In genomic region chr3:184259878-184260570, GRCh38 we compare ENCODE assay signal across 8 cellular contexts. TPM values are rescaled to one million over a fixed set of nuclear protein-coding genes. Genes with fewer than 3 reads are reported as not detected.
DNase-seq lines count a peak whose midpoint lies in the region; ATAC-seq, FAIRE-seq and TF ChIP-seq lines count a peak whose summit lies in the region.

No MANE protein-coding gene starts in this region.

- H3K27me3 Mint-ChIP-seq in stimulated activated naive CD8-positive, alpha-beta T cell treated with anti-CD3 and anti-CD28 coated beads, Interleukin-15, amount 100 ng/mL, for 72 hours, result peaks cover 63% of the 10 kb centered on the region

- DNase-seq in AG04449 (ENCODE audit: low read depth, low spot score) (no peak), GM19240 (ENCODE audit: insufficient read length, low spot score) (peak; percentile 40), SK-N-SH (peak; percentile 78), bronchial epithelial cell (ENCODE audit: low read depth) (no peak), kidney epithelial cell (ENCODE audit: low read depth) (no peak)
- DNase-seq in stimulated activated naive CD8-positive, alpha-beta T cell treated with anti-CD3 and anti-CD28 coated beads, Interleukin-15, amount 100 ng/mL, for 72 hours, result peak; percentile 33 to 36

- H3K27ac Mint-ChIP-seq in stimulated activated naive CD8-positive, alpha-beta T cell treated with anti-CD3 and anti-CD28 coated beads, Interleukin-15, amount 100 ng/mL, for 72 hours, result no peak overlapping the region

- H3K9me3 ChIP-seq in SK-N-SH, result no peaks in the 10 kb centered on the region

- peaks cover 24% of the 10 kb centered on the region for H4K20me1 ChIP-seq in SK-N-SH (ENCODE audit: insufficient read depth)

- no peaks in the 10 kb centered on the region for H3K9me2 ChIP-seq in SK-N-SH

- CTCF ChIA-PET in AG04449 (lab: Yijun Ruan, JAX) (interaction anchor here (1.0 to 3.7 kb wide), 3 partner anchors 10 to 365 kb away, joined by 3 to 48 read pairs (median 3); partner anchors contain the start of gene EEF1AKMT4), SK-N-SH (lab: Yijun Ruan, JAX) (interaction anchor here (1.2 to 4.1 kb wide), 4 partner anchors 10 to 364 kb away, joined by 5 to 25 read pairs (median 8); partner anchors contain the start of gene EEF1AKMT4)

- FAIRE-seq in bronchial epithelial cell (lab: Jason Lieb, UNC), result no peak

- WGBS in SK-N-SH (ENCODE audit: low lambda C conversion rate), result 1% methylated on average over 6 of the region's 85 CpGs

- TF ChIP-seq EP300 in SK-N-SH (IDR thresholded peaks at IDR 0.05; ENCODE audit: borderline replicate concordance in 1 of 2, low read depth in 1 of 2, low read length in 1 of 2), result no peak

- POLR2A ChIA-PET in AG04449 (lab: Yijun Ruan, JAX), result interaction anchor here (0.8 to 1.5 kb wide), 2 partner anchors 24 to 75 kb away, joined by 3 to 5 read pairs; partner anchors contain the start of gene ABCF3
- POLR2A ChIA-PET in SK-N-SH (lab: Yijun Ruan, JAX), result interaction anchor here (1.4 kb wide), 1 partner anchor 102 kb away, joined by 3 read pairs; no protein-coding TSS in a partner anchor

- peaks cover 0 to 22% of the 10 kb centered on the region in 2 experiments; a peak in 1 of 4 replicates for H3K4me1 ChIP-seq in SK-N-SH (ENCODE audit: control insufficient read depth in 1 of 2, insufficient read depth in 2 of 2, low read depth in 1 of 2, low read length in 1 of 2)

- no peaks in the 10 kb centered on the region for H3K79me2 ChIP-seq in SK-N-SH (ENCODE audit: insufficient read depth)

- H3K4me3 Mint-ChIP-seq in stimulated activated naive CD8-positive, alpha-beta T cell treated with anti-CD3 and anti-CD28 coated beads, Interleukin-15, amount 100 ng/mL, for 72 hours, result peak overlapping the region; percentile 69 to 85

- H3K9me3 Mint-ChIP-seq in stimulated activated naive CD8-positive, alpha-beta T cell treated with anti-CD3 and anti-CD28 coated beads, Interleukin-15, amount 100 ng/mL, for 72 hours, result no peaks in the 10 kb centered on the region

- peaks cover 4% of the 10 kb centered on the region for H3F3A ChIP-seq in SK-N-SH (replicated peaks; ENCODE audit: insufficient read depth)

- H3K4me3 ChIP-seq in AG04449 (ENCODE audit: low read depth, low read length), result peak overlapping the region; percentile 57
- H3K4me3 ChIP-seq in SK-N-SH (ENCODE audit: low read depth in 2 of 2, low read length in 1 of 2), result peak overlapping the region; percentile 54 to 80
- H3K4me3 ChIP-seq in bronchial epithelial cell (ENCODE audit: low read depth, low read length), result peak overlapping the region; percentile 18
- H3K4me3 ChIP-seq in kidney epithelial cell (ENCODE audit: low read depth, low read length), result peak overlapping the region; percentile 3

- H3K36me3 ChIP-seq in SK-N-SH (replicated peaks in 1 of 2; ENCODE audit: control insufficient read depth in 1 of 2, insufficient read depth in 2 of 2, low read length in 1 of 2) (no peaks in the 10 kb centered on the region), bronchial epithelial cell (ENCODE audit: control insufficient read depth, insufficient read depth, low read length) (no peaks in the 10 kb centered on the region), kidney epithelial cell (ENCODE audit: control insufficient read depth, insufficient read depth, low read length) (no peaks in the 10 kb centered on the region)

- H3K27ac ChIP-seq in SK-N-SH (ENCODE audit: low read depth in 2 of 2, low read length in 1 of 2), result no peak overlapping the region

- no peaks in the 10 kb centered on the region for H3K27me3 ChIP-seq in SK-N-SH (ENCODE audit: insufficient read depth)
- no peaks in the 10 kb centered on the region for H3K27me3 ChIP-seq in bronchial epithelial cell (ENCODE audit: control insufficient read depth, insufficient read depth, low read length)
- H3K27me3 ChIP-seq in kidney epithelial cell (ENCODE audit: control insufficient read depth, insufficient read depth, low read length), result peaks cover 34% of the 10 kb centered on the region

- no peak for TF ChIP-seq RAD21 in SK-N-SH (IDR thresholded peaks at IDR 0.05; ENCODE audit: low read length)

- peak; percentile 50 for ATAC-seq in stimulated activated naive CD8-positive, alpha-beta T cell treated with anti-CD3 and anti-CD28 coated beads, Interleukin-15, amount 100 ng/mL, for 72 hours
- ATAC-seq in GM18511 (IDR thresholded peaks at IDR 0.05; ENCODE audit: unreplicated experiment), result no peak
- no peak for ATAC-seq in HG03442 (IDR thresholded peaks at IDR 0.05; ENCODE audit: unreplicated experiment)

- H3K4me2 ChIP-seq in SK-N-SH, result peak overlapping the region; percentile 95

- no peak overlapping the region for H2AFZ ChIP-seq in SK-N-SH (ENCODE audit: low read depth)

- no peak for TF ChIP-seq CTCF in AG04449 (IDR thresholded peaks at IDR 0.05; ENCODE audit: insufficient read depth, low read length, missing control alignments)
- no peak for TF ChIP-seq CTCF in SK-N-SH (IDR thresholded peaks at IDR 0.05)
- no peak for TF ChIP-seq CTCF in bronchial epithelial cell (IDR thresholded peaks at IDR 0.05; ENCODE audit: insufficient read depth, low read length, severe bottlenecking)
- no peak for TF ChIP-seq CTCF in kidney epithelial cell (IDR thresholded peaks at IDR 0.05; ENCODE audit: insufficient read depth, low read length, poor library complexity, severe bottlenecking)

- peaks cover 35% of the 10 kb centered on the region for H3K4me1 Mint-ChIP-seq in stimulated activated naive CD8-positive, alpha-beta T cell treated with anti-CD3 and anti-CD28 coated beads, Interleukin-15, amount 100 ng/mL, for 72 hours

- no peak overlapping the region for H3K9ac ChIP-seq in SK-N-SH

TF ChIP-seq in SK-N-SH, 30 proteins besides CTCF, POLR2A, EP300 and RAD21:
- no peak for TF ChIP-seq YY1 (IDR thresholded peaks at IDR 0.05; ENCODE audit: low read depth)
- TF ChIP-seq REST (IDR thresholded peaks at IDR 0.05; ENCODE audit: low read depth, low read length), result peak; percentile 92
- no peak for TF ChIP-seq SMC3 (IDR thresholded peaks at IDR 0.05; ENCODE audit: low read depth, low read length)
- TF ChIP-seq SIN3A (IDR thresholded peaks at IDR 0.05; ENCODE audit: borderline replicate concordance, low read depth, low read length), result peak; percentile 40; the same call in 1 of the 2 replicates
- 0 out of 2 replicates have a peak, but pooled peaks have one; percentile 23 for TF ChIP-seq MXI1 (IDR thresholded peaks at IDR 0.05; ENCODE audit: low read depth, low read length)
- no peak for TF ChIP-seq FOXJ3 (CRISPR knock-in tag; IDR thresholded peaks at IDR 0.05)
TF ChIP-seq in SK-N-SH: peak in this region for 3.

RNA-seq across cellular contexts. Expression of gene CAMK2N2, which starts 1.3 kb away (rescaled TPM):
- polyA plus RNA-seq in SK-N-SH (2012; rRNA removed), result 0.89 and 2.2 TPM in 2 replicates
- 1.7 and 2.4 TPM in 2 replicates for polyA plus RNA-seq in SK-N-SH (2012; cell fraction: cytosol; rRNA removed)
- 1.2 and 1.8 TPM in 2 replicates for polyA plus RNA-seq in SK-N-SH (2012; cell fraction: nucleus; rRNA removed)
- total RNA-seq in bronchial epithelial cell, result not detected in 2 replicates
- 0.67 and 1.2 TPM in 2 replicates for total RNA-seq in kidney epithelial cell

RNA-seq across cellular contexts. Expression of gene EEF1AKMT4, which starts 10.6 kb away (rescaled TPM):
- polyA plus RNA-seq in SK-N-SH (2012; rRNA removed), result 7.2 and 9.3 TPM in 2 replicates
- 6.1 and 7.2 TPM in 2 replicates for polyA plus RNA-seq in SK-N-SH (2012; cell fraction: cytosol; rRNA removed)
- polyA plus RNA-seq in SK-N-SH (2012; cell fraction: nucleus; rRNA removed), result 3.6 and 4.6 TPM in 2 replicates
- total RNA-seq in bronchial epithelial cell (10.1 and 14.0 TPM in 2 replicates), kidney epithelial cell (6.3 and 8.3 TPM in 2 replicates)

RNA-seq across cellular contexts. Expression of gene ALG3, which starts 11.3 kb away (rescaled TPM):
- 66.0 and 71.4 TPM in 2 replicates for polyA plus RNA-seq in SK-N-SH (2012; rRNA removed)
- 31.2 and 49.1 TPM in 2 replicates for polyA plus RNA-seq in SK-N-SH (2012; cell fraction: cytosol; rRNA removed)
- polyA plus RNA-seq in SK-N-SH (2012; cell fraction: nucleus; rRNA removed), result 92.0 and 100 TPM in 2 replicates
- total RNA-seq in bronchial epithelial cell (21.6 and 36.9 TPM in 2 replicates), kidney epithelial cell (69.8 and 73.7 TPM in 2 replicates)

RNA-seq across cellular contexts. Expression of gene ECE2, which starts 15.8 kb away (rescaled TPM):
- polyA plus RNA-seq in SK-N-SH (2012; rRNA removed), result 0.03 and 0.16 TPM in 2 replicates
- 0.03 TPM in 1 of 2 replicates, not detected in the other for polyA plus RNA-seq in SK-N-SH (2012; cell fraction: cytosol; rRNA removed)
- polyA plus RNA-seq in SK-N-SH (2012; cell fraction: nucleus; rRNA removed), result 0.11 and 0.18 TPM in 2 replicates
- total RNA-seq in bronchial epithelial cell (not detected in 2 replicates), kidney epithelial cell (not detected in 2 replicates)

RNA-seq across cellular contexts. Expression of gene VWA5B2, which starts 30.6 kb away (rescaled TPM):
- polyA plus RNA-seq in SK-N-SH (2012; rRNA removed), result 0.08 and 0.19 TPM in 2 replicates
- 0.05 and 0.20 TPM in 2 replicates for polyA plus RNA-seq in SK-N-SH (2012; cell fraction: cytosol; rRNA removed)
- 0.98 and 1.8 TPM in 2 replicates for polyA plus RNA-seq in SK-N-SH (2012; cell fraction: nucleus; rRNA removed)
- total RNA-seq in bronchial epithelial cell, result not detected in 2 replicates
- total RNA-seq in kidney epithelial cell, result 0.07 TPM in 1 of 2 replicates, not detected in the other

Comparison
In these comparisons a context has a peak if more than half of its experiments do, and no peak if none do; other contexts are left out.
1. DNase-seq: peak in GM19240 (single experiment), SK-N-SH (single experiment) and stimulated activated naive CD8-positive, alpha-beta T cell treated with anti-CD3 and anti-CD28 coated beads, Interleukin-15, amount 100 ng/mL, for 72 hours (2 of 2); none in AG04449 (single experiment), bronchial epithelial cell (single experiment) and kidney epithelial cell (single experiment).
2. H3K4me3 ChIP-seq: peak in every context shown above with its lines; median percentile 67 in SK-N-SH; 57 in AG04449; 18 in bronchial epithelial cell; 3 in kidney epithelial cell.